In genomic region chr5:173923236-173924104, GRCh38 we compare ENCODE assay signal across 1 cellular context.
TF ChIP-seq lines count a peak whose summit lies in the region.

No MANE protein-coding gene starts in this region.

TF ChIP-seq in WTC11, 78 proteins besides CTCF, POLR2A, EP300 and RAD21 (continued from another document):
- TF ChIP-seq, protein P1, sequence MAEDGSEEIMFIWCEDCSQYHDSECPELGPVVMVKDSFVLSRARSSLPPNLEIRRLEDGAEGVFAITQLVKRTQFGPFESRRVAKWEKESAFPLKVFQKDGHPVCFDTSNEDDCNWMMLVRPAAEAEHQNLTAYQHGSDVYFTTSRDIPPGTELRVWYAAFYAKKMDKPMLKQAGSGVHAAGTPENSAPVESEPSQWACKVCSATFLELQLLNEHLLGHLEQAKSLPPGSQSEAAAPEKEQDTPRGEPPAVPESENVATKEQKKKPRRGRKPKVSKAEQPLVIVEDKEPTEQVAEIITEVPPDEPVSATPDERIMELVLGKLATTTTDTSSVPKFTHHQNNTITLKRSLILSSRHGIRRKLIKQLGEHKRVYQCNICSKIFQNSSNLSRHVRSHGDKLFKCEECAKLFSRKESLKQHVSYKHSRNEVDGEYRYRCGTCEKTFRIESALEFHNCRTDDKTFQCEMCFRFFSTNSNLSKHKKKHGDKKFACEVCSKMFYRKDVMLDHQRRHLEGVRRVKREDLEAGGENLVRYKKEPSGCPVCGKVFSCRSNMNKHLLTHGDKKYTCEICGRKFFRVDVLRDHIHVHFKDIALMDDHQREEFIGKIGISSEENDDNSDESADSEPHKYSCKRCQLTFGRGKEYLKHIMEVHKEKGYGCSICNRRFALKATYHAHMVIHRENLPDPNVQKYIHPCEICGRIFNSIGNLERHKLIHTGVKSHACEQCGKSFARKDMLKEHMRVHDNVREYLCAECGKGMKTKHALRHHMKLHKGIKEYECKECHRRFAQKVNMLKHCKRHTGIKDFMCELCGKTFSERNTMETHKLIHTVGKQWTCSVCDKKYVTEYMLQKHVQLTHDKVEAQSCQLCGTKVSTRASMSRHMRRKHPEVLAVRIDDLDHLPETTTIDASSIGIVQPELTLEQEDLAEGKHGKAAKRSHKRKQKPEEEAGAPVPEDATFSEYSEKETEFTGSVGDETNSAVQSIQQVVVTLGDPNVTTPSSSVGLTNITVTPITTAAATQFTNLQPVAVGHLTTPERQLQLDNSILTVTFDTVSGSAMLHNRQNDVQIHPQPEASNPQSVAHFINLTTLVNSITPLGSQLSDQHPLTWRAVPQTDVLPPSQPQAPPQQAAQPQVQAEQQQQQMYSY (CRISPR knock-in tag; IDR thresholded peaks at IDR 0.05) = no peak
- TF ChIP-seq, protein P2, sequence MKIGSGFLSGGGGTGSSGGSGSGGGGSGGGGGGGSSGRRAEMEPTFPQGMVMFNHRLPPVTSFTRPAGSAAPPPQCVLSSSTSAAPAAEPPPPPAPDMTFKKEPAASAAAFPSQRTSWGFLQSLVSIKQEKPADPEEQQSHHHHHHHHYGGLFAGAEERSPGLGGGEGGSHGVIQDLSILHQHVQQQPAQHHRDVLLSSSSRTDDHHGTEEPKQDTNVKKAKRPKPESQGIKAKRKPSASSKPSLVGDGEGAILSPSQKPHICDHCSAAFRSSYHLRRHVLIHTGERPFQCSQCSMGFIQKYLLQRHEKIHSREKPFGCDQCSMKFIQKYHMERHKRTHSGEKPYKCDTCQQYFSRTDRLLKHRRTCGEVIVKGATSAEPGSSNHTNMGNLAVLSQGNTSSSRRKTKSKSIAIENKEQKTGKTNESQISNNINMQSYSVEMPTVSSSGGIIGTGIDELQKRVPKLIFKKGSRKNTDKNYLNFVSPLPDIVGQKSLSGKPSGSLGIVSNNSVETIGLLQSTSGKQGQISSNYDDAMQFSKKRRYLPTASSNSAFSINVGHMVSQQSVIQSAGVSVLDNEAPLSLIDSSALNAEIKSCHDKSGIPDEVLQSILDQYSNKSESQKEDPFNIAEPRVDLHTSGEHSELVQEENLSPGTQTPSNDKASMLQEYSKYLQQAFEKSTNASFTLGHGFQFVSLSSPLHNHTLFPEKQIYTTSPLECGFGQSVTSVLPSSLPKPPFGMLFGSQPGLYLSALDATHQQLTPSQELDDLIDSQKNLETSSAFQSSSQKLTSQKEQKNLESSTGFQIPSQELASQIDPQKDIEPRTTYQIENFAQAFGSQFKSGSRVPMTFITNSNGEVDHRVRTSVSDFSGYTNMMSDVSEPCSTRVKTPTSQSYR (CRISPR knock-in tag; IDR thresholded peaks at IDR 0.05) = no peak
